In genomic region chr7:141460781-141461715, GRCh38 we compare ENCODE assay signal across 11 cellular contexts.
DNase-seq lines count a peak whose midpoint lies in the region; ATAC-seq, FAIRE-seq and TF ChIP-seq lines count a peak whose summit lies in the region.
"Had no signal": no experiment of that assay in that cellular context is flagged by ENCODE, and none has a peak within 500 bp of the region (broad histone marks: within the 10 kb centered on the region; RNA-seq: fewer than 3 reads in every experiment).

No MANE protein-coding gene starts in this region.

- TF ChIP-seq RAD21 in H1 (IDR thresholded peaks at IDR 0.05 in 1 of 2, conservative IDR thresholded peaks at IDR 0.05 in 1 of 2; ENCODE audit: low read depth in 2 of 2, low read length in 2 of 2) = no peak

- H3K18ac ChIP-seq in H1 (ENCODE audit: extremely low read depth, low read length) (no peak overlapping the region), mesenchymal stem cell (ENCODE audit: low read depth in 1 of 2, low read length in 2 of 2) (no peak overlapping the region)

- H3K36me3 ChIP-seq in H1 (ENCODE audit: control insufficient read depth in 2 of 4, insufficient read depth in 4 of 4, low read length in 3 of 4) (no peaks in the 10 kb centered on the region), mesenchymal stem cell (ENCODE audit: control insufficient read depth in 1 of 2, insufficient read depth in 2 of 2, low read depth in 1 of 2, low read length in 2 of 2) (no peaks in the 10 kb centered on the region)
- H3K36me3 ChIP-seq: pancreas had no signal

- H3K4me1 ChIP-seq in H1 (replicated peaks in 1 of 4; ENCODE audit: control insufficient read depth in 3 of 4, insufficient read depth in 4 of 4, low read length in 3 of 4) (peaks cover 0 to 6% (median 0%) of the 10 kb centered on the region in 4 experiments; a peak in 2 of 7 replicates), mesenchymal stem cell (ENCODE audit: control insufficient read depth, insufficient read depth, low read depth, low read length) (no peaks in the 10 kb centered on the region)
- H3K4me1 ChIP-seq: pancreas had no signal

- H3K9me3 ChIP-seq in H1 (ENCODE audit: insufficient read depth in 2 of 2, low read depth in 1 of 2, low read length in 1 of 2) = no peaks in the 10 kb centered on the region
- no peaks in the 10 kb centered on the region for H3K9me3 ChIP-seq in mesenchymal stem cell (ENCODE audit: control insufficient read depth, low read length)
- H3K9me3 ChIP-seq: pancreas had no signal

- H4K91ac ChIP-seq in H1 (replicated peaks; ENCODE audit: insufficient read length, low read length) (no peak overlapping the region), mesenchymal stem cell (ENCODE audit: low read length) (peak overlapping the region; percentile 37)

- no peak overlapping the region for H4K5ac ChIP-seq in H1 (ENCODE audit: insufficient read length, low read depth, low read length)

- H3K9ac ChIP-seq in H1 (replicated peaks in 1 of 4; ENCODE audit: extremely low read depth in 1 of 4, low read depth in 3 of 4, low read length in 3 of 4) = no peak overlapping the region
- peak overlapping the region; percentile 50 for H3K9ac ChIP-seq in mesenchymal stem cell (ENCODE audit: low read length)

- H3K79me1 ChIP-seq in H1 (ENCODE audit: low read depth, low read length) (no peaks in the 10 kb centered on the region; the same call in 1 of the 2 replicates), mesenchymal stem cell (replicated peaks; ENCODE audit: low read length, poor library complexity, severe bottlenecking) (no peaks in the 10 kb centered on the region)

- TF ChIP-seq EP300 in H1 (IDR thresholded peaks at IDR 0.05; ENCODE audit: borderline replicate concordance in 1 of 2, low read depth in 2 of 2, low read length in 2 of 2) = no peak

- no peak overlapping the region for H2AFZ ChIP-seq in H1 (ENCODE audit: low read length)
- H2AFZ ChIP-seq in mesenchymal stem cell (ENCODE audit: low read depth, low read length) = no peak overlapping the region

- H3K4ac ChIP-seq in H1 (replicated peaks; ENCODE audit: insufficient read length, low read depth, low read length) = no peak overlapping the region
- H3K4ac ChIP-seq in mesenchymal stem cell (ENCODE audit: low read depth in 1 of 2, low read length in 2 of 2) = no peak overlapping the region

- no peaks in the 10 kb centered on the region for H3K27me3 ChIP-seq in H1 (replicated peaks in 1 of 4; ENCODE audit: control insufficient read depth in 3 of 4, extremely low read depth in 1 of 4, insufficient read depth in 3 of 4, low read length in 3 of 4)
- no peaks in the 10 kb centered on the region for H3K27me3 ChIP-seq in mesenchymal stem cell (ENCODE audit: control insufficient read depth in 1 of 2, insufficient read depth in 1 of 2, low read length in 2 of 2)
- H3K27me3 ChIP-seq: pancreas had no signal

- no peak overlapping the region for H4K8ac ChIP-seq in H1 (ENCODE audit: extremely low read depth, insufficient read depth, low read length)
- H4K8ac ChIP-seq in mesenchymal stem cell (ENCODE audit: low read length) = no peak overlapping the region

- H3K56ac ChIP-seq in H1 (replicated peaks; ENCODE audit: insufficient read length, low read depth, low read length) = no peak overlapping the region

- H3K4me2 ChIP-seq in H1 (ENCODE audit: insufficient read depth in 1 of 2, low read depth in 2 of 2, low read length in 2 of 2) (no peak overlapping the region), mesenchymal stem cell (ENCODE audit: low read length, poor library complexity, severe bottlenecking) (no peak overlapping the region)

- POLR2A ChIA-PET in H1 (lab: Charles Lee; ENCODE audit: partially characterized antibody) = interaction anchor here (0.8 kb wide), 1 partner anchor 65 kb away, joined by 3 read pairs; no protein-coding TSS in a partner anchor

- DNase-seq in C1 segment of cervical spinal cord (lab: John Stamatoyannopoulos, UW) (peak in 12 of 14 donors; percentile 14 to 70 (median 46)), NCI-H345 (lab: John Stamatoyannopoulos, UW) (peak; percentile 88), H1 (ENCODE audit: low read depth in 1 of 2, low spot score in 2 of 2) (no peak), mesenchymal stem cell (no peak), foreskin fibroblast (no peak), T-helper 9 cell (no peak)
- DNase-seq: activated CD8-positive, alpha-beta memory T cell treated with anti-CD3 and anti-CD28 coated beads, Interleukin-2, amount 50 U/mL, for 4 hours; pancreas had no signal

- H3K27ac ChIP-seq in H1 (ENCODE audit: low read depth, low read length) (no peak overlapping the region), mesenchymal stem cell (ENCODE audit: low read length, poor library complexity, severe bottlenecking) (no peak overlapping the region)
- H3K27ac ChIP-seq: pancreas had no signal

- no peaks in the 10 kb centered on the region for H4K20me1 ChIP-seq in H1 (replicated peaks in 1 of 2; ENCODE audit: control insufficient read depth in 1 of 2, insufficient read depth in 2 of 2, low read length in 2 of 2)

- FAIRE-seq in H1 (lab: Jason Lieb, UNC) = no peak
- FAIRE-seq: pancreas, urothelium cell line had no signal

- ATAC-seq in GM18909 (IDR thresholded peaks at IDR 0.05; ENCODE audit: poor library complexity, unreplicated experiment) (no peak), GM18511 (IDR thresholded peaks at IDR 0.05; ENCODE audit: unreplicated experiment) (no peak)

- H3K14ac ChIP-seq in H1 (ENCODE audit: insufficient read length) (no peak overlapping the region), mesenchymal stem cell (ENCODE audit: low read length in 2 of 2) (no peak overlapping the region)

- WGBS in H1 (ENCODE audit: extremely low coverage in 1 of 2, insufficient coverage in 1 of 2, insufficient read length in 1 of 2, insufficient replicate concordance in 2 of 2, low coverage in 1 of 2, low lambda C conversion rate in 2 of 2, missing lambda C conversion rate in 1 of 2), 2 experiments = 82% methylated on average over 16 of the region's 16 CpGs; no CpG with 5 or more reads in 1 of the 2 experiments
- WGBS in mesenchymal stem cell = 79% methylated on average over 16 of the region's 16 CpGs

- no peaks in the 10 kb centered on the region for H3K23me2 ChIP-seq in H1 (ENCODE audit: low read depth, low read length)

- no peaks in the 10 kb centered on the region for H3K79me2 ChIP-seq in H1 (ENCODE audit: control insufficient read depth in 1 of 2, insufficient read depth in 2 of 2, low read length in 2 of 2)

- H2BK20ac ChIP-seq in H1 (ENCODE audit: low read length) = no peak overlapping the region

- no peak overlapping the region for H3K4me3 ChIP-seq in H1 (ENCODE audit: extremely low read depth in 1 of 4, insufficient read depth in 2 of 4, low read depth in 3 of 4, low read length in 4 of 4)
- H3K4me3 ChIP-seq in mesenchymal stem cell (ENCODE audit: insufficient read depth in 1 of 2, low read depth in 1 of 2, low read length in 2 of 2) = no peak overlapping the region
- H3K4me3 ChIP-seq in foreskin fibroblast (ENCODE audit: low read depth in 1 of 2, low read length in 2 of 2) = no peak overlapping the region
- H3K4me3 ChIP-seq: pancreas had no signal

- H2AK5ac ChIP-seq in H1 (ENCODE audit: low read depth, low read length) (no peak overlapping the region), mesenchymal stem cell (ENCODE audit: low read length, severe bottlenecking) (no peak overlapping the region)

- CTCF ChIA-PET in H1 (lab: Charles Lee; ENCODE audit: partially characterized antibody) = interaction anchor here (0.9 kb wide), 1 partner anchor 11 kb away, joined by 3 read pairs; no protein-coding TSS in a partner anchor

- no peak overlapping the region for H2BK5ac ChIP-seq in H1 (ENCODE audit: low read depth, low read length)
- no peak overlapping the region for H2BK5ac ChIP-seq in mesenchymal stem cell (ENCODE audit: low read depth, low read length, poor library complexity, severe bottlenecking)

- TF ChIP-seq CTCF in H1 (IDR thresholded peaks at IDR 0.05; ENCODE audit: control extremely low read depth in 1 of 3, insufficient read depth in 1 of 3, low read depth in 1 of 3, low read length in 3 of 3) (no peak), foreskin fibroblast (IDR thresholded peaks at IDR 0.05; ENCODE audit: low read depth, low read length) (no peak)

- H2BK12ac ChIP-seq in H1 (ENCODE audit: low read depth, low read length) = no peak overlapping the region
- no peak overlapping the region for H2BK12ac ChIP-seq in mesenchymal stem cell (ENCODE audit: low read length in 2 of 2)

- no peak overlapping the region for H3K23ac ChIP-seq in H1 (ENCODE audit: insufficient read length)
- no peak overlapping the region for H3K23ac ChIP-seq in mesenchymal stem cell (ENCODE audit: low read length in 2 of 2)

- no peak overlapping the region for H2BK120ac ChIP-seq in H1 (replicated peaks; ENCODE audit: low read depth, low read length)
- H2BK120ac ChIP-seq in mesenchymal stem cell (ENCODE audit: low read depth, low read length) = no peak overlapping the region

- TF ChIP-seq POLR2A in H1 (IDR thresholded peaks at IDR 0.05; ENCODE audit: control extremely low read depth in 1 of 2, low read depth in 2 of 2, low read length in 2 of 2) = no peak

- H2BK15ac ChIP-seq in H1 (ENCODE audit: low read length) (no peak overlapping the region), mesenchymal stem cell (ENCODE audit: low read depth, poor library complexity, severe bottlenecking) (no peak overlapping the region)

TF ChIP-seq in H1, 55 proteins besides CTCF, POLR2A, EP300 and RAD21:
- TF ChIP-seq CEBPB (IDR thresholded peaks at IDR 0.05; ENCODE audit: low read depth, low read length) = peak; percentile 59; the same call in 1 of the 2 replicates
- no peak for TF ChIP-seq CTBP2 (IDR thresholded peaks at IDR 0.05; ENCODE audit: borderline replicate concordance, insufficient read depth, insufficient read length, low read length)
- 0 out of 2 replicates have a peak, but pooled peaks have one; percentile 3 for TF ChIP-seq ATF3 (IDR thresholded peaks at IDR 0.05; ENCODE audit: insufficient read depth, low read depth, low read length)
- TF ChIP-seq EZH2 (IDR thresholded peaks at IDR 0.05; ENCODE audit: low read depth, low read length, severe bottlenecking) = no peak
TF ChIP-seq in H1: peak in this region for 2.

Comparison
In these comparisons a context has a peak if more than half of its experiments do, and no peak if none do; other contexts are left out.
1. DNase-seq: peak in C1 segment of cervical spinal cord (12 of 14) and NCI-H345 (single experiment); none in H1 (0 of 2), mesenchymal stem cell (single experiment), foreskin fibroblast (0 of 2) and T-helper 9 cell (single experiment).